8 cellular contexts compared by ENCODE assay signal in the genomic region with DNA sequence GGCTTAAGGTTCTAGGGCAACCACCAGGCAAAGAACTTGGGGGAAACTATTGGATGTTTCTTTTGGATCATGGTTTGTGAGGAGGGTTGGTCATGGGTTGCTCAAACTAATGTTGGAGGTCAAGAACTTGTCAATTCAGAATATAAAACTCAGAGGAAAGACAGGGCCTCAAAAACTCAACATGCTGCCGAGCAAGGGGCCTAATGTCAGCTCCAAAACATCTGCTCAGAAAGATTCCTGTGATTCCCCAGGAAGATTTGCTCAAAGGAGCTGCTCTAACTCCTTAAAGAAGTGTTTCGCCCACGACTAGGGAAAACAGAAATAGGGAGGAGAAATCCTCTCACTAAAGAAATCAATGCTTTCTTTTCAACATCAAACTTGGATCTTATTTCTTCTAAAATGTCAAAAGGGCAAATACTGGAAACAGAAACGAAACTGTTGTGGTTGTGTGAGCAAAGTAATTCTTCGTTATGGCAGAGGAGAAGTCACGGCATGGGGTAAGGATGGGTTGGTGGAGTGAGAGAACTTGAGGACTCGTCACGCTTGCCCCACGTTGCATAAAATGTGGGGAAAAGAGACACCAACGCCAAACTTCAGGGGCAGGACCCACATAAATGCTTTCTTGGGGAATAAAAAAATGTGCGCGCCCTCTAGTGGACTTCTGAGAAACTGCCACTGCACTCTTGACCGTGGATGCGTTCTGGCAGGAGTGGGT. TPM values are rescaled to one million over a fixed set of nuclear protein-coding genes. Genes with fewer than 3 reads are reported as not detected.
A peak's percentile ranks its signal among the peaks of the same experiment; 100 is the strongest.
DNase-seq lines count a peak whose midpoint lies in the region; ATAC-seq and TF ChIP-seq lines count a peak whose summit lies in the region.

No MANE protein-coding gene starts in this region.

- TF ChIP-seq CTCF in AG04449 (IDR thresholded peaks at IDR 0.05; ENCODE audit: insufficient read depth, low read length, missing control alignments), result peak; percentile 69
- peak; percentile 94 for TF ChIP-seq CTCF in endodermal cell (conservative IDR thresholded peaks at IDR 0.05)

- peaks cover 3% of the 10 kb centered on the region for H3K27me3 Mint-ChIP-seq in activated CD4-positive, alpha-beta memory T cell treated with anti-CD3 and anti-CD28 coated beads for 36 hours
- no peaks in the 10 kb centered on the region for H3K27me3 Mint-ChIP-seq in endodermal cell (ENCODE audit: insufficient read depth)
- H3K27me3 Mint-ChIP-seq in stimulated activated memory B cell treated with anti-CD40 and anti-IgM and Interleukin-4, amounts not matched to agents 10 μg/mL and 1 μg/mL and 100 μg/mL, for 72 hours, result no peaks in the 10 kb centered on the region

- H3K27ac Mint-ChIP-seq in activated CD4-positive, alpha-beta memory T cell treated with anti-CD3 and anti-CD28 coated beads for 36 hours, result peak overlapping the region; percentile 76
- H3K27ac Mint-ChIP-seq in endodermal cell, result no peak overlapping the region
- no peak overlapping the region for H3K27ac Mint-ChIP-seq in stimulated activated memory B cell treated with anti-CD40 and anti-IgM and Interleukin-4, amounts not matched to agents 10 μg/mL and 1 μg/mL and 100 μg/mL, for 72 hours

- CTCF ChIA-PET in AG04449 (lab: Yijun Ruan, JAX), result interaction anchor here (0.6 to 4.5 kb wide), 33 partner anchors 9 to 548 kb away, joined by 3 to 44 read pairs (median 5); no protein-coding TSS in a partner anchor
- CTCF ChIA-PET in activated CD4-positive, alpha-beta memory T cell treated with anti-CD3 and anti-CD28 coated beads for 36 hours (lab: Charles Lee), result interaction anchor here (0.8 to 2.3 kb wide), 13 partner anchors 13 to 546 kb away, joined by 3 to 13 read pairs (median 3); partner anchors contain the start of gene WASHC3

- H3K9ac ChIP-seq in endodermal cell (ENCODE audit: extremely low read depth, low read length, poor library complexity, severe bottlenecking), result no peak overlapping the region

- H3K4me1 ChIP-seq in endodermal cell (ENCODE audit: control insufficient read depth, insufficient read depth, low read length), result peaks cover 3% of the 10 kb centered on the region
- peaks cover 0 to 13% of the 10 kb centered on the region in 2 donors for H3K4me1 ChIP-seq in muscle layer of duodenum (ENCODE audit: control insufficient read depth in 1 of 2, insufficient read depth in 2 of 2, low read length in 2 of 2)

- no peak overlapping the region for H3K4me3 Mint-ChIP-seq in activated CD4-positive, alpha-beta memory T cell treated with anti-CD3 and anti-CD28 coated beads for 36 hours
- no peak overlapping the region for H3K4me3 Mint-ChIP-seq in endodermal cell
- H3K4me3 Mint-ChIP-seq in stimulated activated memory B cell treated with anti-CD40 and anti-IgM and Interleukin-4, amounts not matched to agents 10 μg/mL and 1 μg/mL and 100 μg/mL, for 72 hours, result peak overlapping the region; percentile 59

- ATAC-seq in GM18502 (IDR thresholded peaks at IDR 0.05; ENCODE audit: poor library complexity, unreplicated experiment) (peak; percentile 68), HG02973 (IDR thresholded peaks at IDR 0.05; ENCODE audit: unreplicated experiment) (peak; percentile 59)
- peak; percentile 92 for ATAC-seq in stimulated activated memory B cell treated with anti-CD40 and anti-IgM and Interleukin-4, amounts not matched to agents 10 μg/mL and 1 μg/mL and 100 μg/mL, for 72 hours

- no peaks in the 10 kb centered on the region for H3K36me3 Mint-ChIP-seq in activated CD4-positive, alpha-beta memory T cell treated with anti-CD3 and anti-CD28 coated beads for 36 hours
- H3K36me3 Mint-ChIP-seq in endodermal cell (ENCODE audit: low read depth), result no peaks in the 10 kb centered on the region
- H3K36me3 Mint-ChIP-seq in stimulated activated memory B cell treated with anti-CD40 and anti-IgM and Interleukin-4, amounts not matched to agents 10 μg/mL and 1 μg/mL and 100 μg/mL, for 72 hours, result peaks cover 5% of the 10 kb centered on the region

- H3K4me3 ChIP-seq in AG04449 (ENCODE audit: low read depth, low read length) (no peak overlapping the region), endodermal cell (ENCODE audit: low read length) (no peak overlapping the region), muscle layer of duodenum (ENCODE audit: low read depth in 1 of 2, low read length in 2 of 2) (peak overlapping the region; percentile 41 to 44)

- POLR2A ChIA-PET in AG04449 (lab: Yijun Ruan, JAX), result no interaction called here
- POLR2A ChIA-PET in activated CD4-positive, alpha-beta memory T cell treated with anti-CD3 and anti-CD28 coated beads for 36 hours (lab: Charles Lee), result interaction anchor here (0.9 to 1.7 kb wide), 2 partner anchors 13 to 548 kb away, joined by 3 to 4 read pairs; no protein-coding TSS in a partner anchor

- H3K27me3 ChIP-seq in endodermal cell (ENCODE audit: control insufficient read depth, insufficient read depth, low read length, poor library complexity, severe bottlenecking) (no peaks in the 10 kb centered on the region), muscle layer of duodenum (ENCODE audit: low read depth, low read length) (no peaks in the 10 kb centered on the region)

- H3K27ac ChIP-seq in endodermal cell (ENCODE audit: low read depth, low read length) (no peak overlapping the region), muscle layer of duodenum (ENCODE audit: low read length) (peak overlapping the region; percentile 34)

- peaks cover 17% of the 10 kb centered on the region for H3K4me1 Mint-ChIP-seq in activated CD4-positive, alpha-beta memory T cell treated with anti-CD3 and anti-CD28 coated beads for 36 hours (ENCODE audit: low read depth)
- peaks cover 8% of the 10 kb centered on the region for H3K4me1 Mint-ChIP-seq in endodermal cell
- H3K4me1 Mint-ChIP-seq in stimulated activated memory B cell treated with anti-CD40 and anti-IgM and Interleukin-4, amounts not matched to agents 10 μg/mL and 1 μg/mL and 100 μg/mL, for 72 hours, result no peaks in the 10 kb centered on the region

- no peaks in the 10 kb centered on the region for H3K9me3 Mint-ChIP-seq in activated CD4-positive, alpha-beta memory T cell treated with anti-CD3 and anti-CD28 coated beads for 36 hours
- no peaks in the 10 kb centered on the region for H3K9me3 Mint-ChIP-seq in endodermal cell
- no peaks in the 10 kb centered on the region for H3K9me3 Mint-ChIP-seq in stimulated activated memory B cell treated with anti-CD40 and anti-IgM and Interleukin-4, amounts not matched to agents 10 μg/mL and 1 μg/mL and 100 μg/mL, for 72 hours

- H3K36me3 ChIP-seq in endodermal cell (ENCODE audit: control insufficient read depth, insufficient read depth, low read length) (no peaks in the 10 kb centered on the region), muscle layer of duodenum (ENCODE audit: control insufficient read depth in 1 of 2, insufficient read depth in 2 of 2, low read length in 2 of 2) (no peaks in the 10 kb centered on the region)

- WGBS in endodermal cell (ENCODE audit: insufficient coverage in 1 of 2, insufficient read length in 1 of 2), 2 experiments, result 35 to 42% methylated on average over 5 to 14 of the region's 14 CpGs

- no peaks in the 10 kb centered on the region for H3K9me3 ChIP-seq in endodermal cell (ENCODE audit: control insufficient read depth, low read length)
- H3K9me3 ChIP-seq in muscle layer of duodenum (ENCODE audit: control insufficient read depth in 1 of 2, low read length in 2 of 2), result no peaks in the 10 kb centered on the region

- DNase-seq in AG04449 (ENCODE audit: low read depth, low spot score), result no peak
- peak; percentile 48 for DNase-seq in NCI-H2227 treated with DMSO at 0.1 percent for 48 hours (lab: John Stamatoyannopoulos, UW)
- peak; percentile 71 for DNase-seq in activated CD4-positive, alpha-beta memory T cell treated with anti-CD3 and anti-CD28 coated beads for 36 hours
- DNase-seq in endodermal cell, result peak; percentile 80

- intact Hi-C loops in activated CD4-positive, alpha-beta memory T cell treated with anti-CD3 and anti-CD28 coated beads for 36 hours (cut with micrococcal nuclease), result loop anchor here (1.0 to 10.0 kb wide), 6 partner anchors 183 to 1061 kb away; partner anchors contain the start of genes NUP37 and PARPBP

RNA-seq across cellular contexts. Expression of gene IGF1, which starts 3.8 kb away (rescaled TPM):
- not detected for total RNA-seq in activated CD4-positive, alpha-beta memory T cell treated with anti-CD3 and anti-CD28 coated beads for 36 hours
- not detected for total RNA-seq in endodermal cell
- polyA plus RNA-seq in endodermal cell (2013, experiment 1 of 2), result 0.82 TPM
- polyA plus RNA-seq in endodermal cell (2013, experiment 2 of 2), result 0.50 TPM

Comparison
In these comparisons a context has a peak if more than half of its experiments do, and no peak if none do; other contexts are left out.
1. H3K4me3 ChIP-seq: peak in muscle layer of duodenum (2 of 2); none in AG04449 (single experiment) and endodermal cell (single experiment).
2. Peak in every context shown above with its lines, with median percentiles within 50 percentile points of each other: ATAC-seq.